In genomic region chr22:26907366-26907765, GRCh38 we compare ENCODE assay signal across 22 cellular contexts.
"Had no signal": no experiment of that assay in that cellular context is flagged by ENCODE, and none has a peak within 500 bp of the region (broad histone marks: within the 10 kb centered on the region; RNA-seq: fewer than 3 reads in every experiment).

No MANE protein-coding gene starts in this region.

- FAIRE-seq: endothelial cell of umbilical vein, islet of Langerhans, keratinocyte had no signal

- DNase-seq: dermis blood vessel endothelial cell; dorsolateral prefrontal cortex; effector CD4-positive, alpha-beta T cell; effector memory CD4-positive, alpha-beta T cell; esophagus squamous epithelium; foreskin fibroblast; foreskin melanocyte; gastrocnemius medialis; glutamatergic neuron; heart right ventricle; hippocampal formation; left cardiac atrium; left lung; left ventricle myocardium superior; lower lobe of right lung; mesenchymal stem cell; mucosa of descending colon; naive B cell; naive thymus-derived CD8-positive, alpha-beta T cell had no signal
